ENCODE assay signal across 12 cellular contexts in the genomic region with DNA sequence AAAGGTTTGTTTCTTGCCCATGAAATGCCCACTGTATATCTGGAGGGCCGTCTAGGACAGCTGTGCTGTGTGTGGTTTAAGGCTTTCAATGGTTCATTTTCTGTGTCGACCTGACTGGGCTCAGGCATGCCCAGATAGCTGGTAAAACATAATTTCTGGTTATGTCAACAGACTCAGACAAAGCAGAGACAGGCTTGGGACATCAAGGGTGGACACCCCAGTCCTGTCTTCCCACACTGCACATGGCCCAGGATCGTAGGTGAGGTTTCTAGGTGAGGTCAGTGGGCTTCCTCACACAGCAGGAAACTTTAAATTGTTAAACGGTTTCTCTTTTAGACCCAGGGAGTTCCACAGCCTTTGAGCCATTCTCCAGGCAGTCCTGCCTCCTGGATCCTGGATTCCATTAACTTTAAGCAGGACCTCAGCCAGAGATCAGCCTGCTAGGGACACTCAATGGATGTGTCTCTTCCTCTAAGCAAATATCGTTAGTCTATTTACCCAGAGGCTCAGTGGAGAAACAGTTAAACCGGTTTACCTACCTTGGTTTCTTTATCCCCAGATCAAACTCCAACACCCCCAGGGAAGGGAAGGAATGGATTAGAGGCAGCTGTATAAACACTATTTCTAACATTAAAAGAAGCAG.
DNase-seq lines count a peak whose midpoint lies in the region; ATAC-seq, FAIRE-seq and TF ChIP-seq lines count a peak whose summit lies in the region.
"Had no signal": no experiment of that assay in that cellular context is flagged by ENCODE, and none has a peak within 500 bp of the region (broad histone marks: within the 10 kb centered on the region; RNA-seq: fewer than 3 reads in every experiment).

No MANE protein-coding gene starts in this region.

- no peak for TF ChIP-seq POLR2A in GM12892 (IDR thresholded peaks at IDR 0.05; ENCODE audit: low read depth, low read length)
- no peak for TF ChIP-seq POLR2A in heart left ventricle (IDR thresholded peaks at IDR 0.05)

- peaks cover 7% of the 10 kb centered on the region for H3K27me3 Mint-ChIP-seq in mesothelial cell of epicardium (ENCODE audit: low read depth)
- H3K27me3 Mint-ChIP-seq in activated naive CD4-positive, alpha-beta T cell treated with anti-CD3 and anti-CD28 coated beads, Interleukin-2, amount 10 ng/mL, durations not matched to agents 7 days and 5 days = peaks cover 4% of the 10 kb centered on the region

- H3K4me3 ChIP-seq in heart left ventricle = no peak overlapping the region
- H3K4me3 ChIP-seq: gastrocnemius medialis had no signal

- H3K9me3 Mint-ChIP-seq in mesothelial cell of epicardium = peaks cover 4% of the 10 kb centered on the region
- no peaks in the 10 kb centered on the region for H3K9me3 Mint-ChIP-seq in activated naive CD4-positive, alpha-beta T cell treated with anti-CD3 and anti-CD28 coated beads, Interleukin-2, amount 10 ng/mL, durations not matched to agents 7 days and 5 days
- H3K9me3 Mint-ChIP-seq: CD8-positive, alpha-beta memory T cell; stimulated activated naive CD8-positive, alpha-beta T cell treated with anti-CD3 and anti-CD28 coated beads, Interleukin-15, Interleukin-2, amounts not matched to agents 100 ng/mL and 50 ng/mL, for 24 hours had no signal

- no peaks in the 10 kb centered on the region for H3K36me3 ChIP-seq in heart left ventricle
- H3K36me3 ChIP-seq: gastrocnemius medialis had no signal

- H3K27me3 ChIP-seq in heart left ventricle = no peaks in the 10 kb centered on the region
- H3K27me3 ChIP-seq: gastrocnemius medialis had no signal

- intact Hi-C loops in heart left ventricle (cut with DNase I) = no loop called here

- H3K4me1 Mint-ChIP-seq in mesothelial cell of epicardium = peaks cover 44% of the 10 kb centered on the region
- no peaks in the 10 kb centered on the region for H3K4me1 Mint-ChIP-seq in activated naive CD4-positive, alpha-beta T cell treated with anti-CD3 and anti-CD28 coated beads, Interleukin-2, amount 10 ng/mL, durations not matched to agents 7 days and 5 days
- H3K4me1 Mint-ChIP-seq: CD8-positive, alpha-beta memory T cell had no signal

- peak overlapping the region in 3 of 12 donors; percentile 4 to 41 (median 40) for H3K27ac ChIP-seq in heart left ventricle
- H3K27ac ChIP-seq: gastrocnemius medialis had no signal

- DNase-seq in EL (peak; percentile 10), NCI-H2029 (lab: John Stamatoyannopoulos, UW) (peak; percentile 76), astrocyte of the hippocampus (ENCODE audit: low read depth, low spot score) (peak; percentile 8), mesothelial cell of epicardium (ENCODE audit: low spot score in 2 of 2, unreplicated experiment in 2 of 2) (no peak), GM12892 (ENCODE audit: insufficient read length) (no peak), heart left ventricle (no peak), anterior cingulate cortex (lab: John Stamatoyannopoulos, UW) (no peak)
- DNase-seq in activated naive CD4-positive, alpha-beta T cell treated with anti-CD3 and anti-CD28 coated beads, Interleukin-2, amount 10 ng/mL, durations not matched to agents 7 days and 5 days = no peak
- DNase-seq: CD8-positive, alpha-beta memory T cell; gastrocnemius medialis; KG1 had no signal

- H3K36me3 Mint-ChIP-seq in mesothelial cell of epicardium = no peaks in the 10 kb centered on the region
- H3K36me3 Mint-ChIP-seq in activated naive CD4-positive, alpha-beta T cell treated with anti-CD3 and anti-CD28 coated beads, Interleukin-2, amount 10 ng/mL, durations not matched to agents 7 days and 5 days = no peaks in the 10 kb centered on the region
- H3K36me3 Mint-ChIP-seq: CD8-positive, alpha-beta memory T cell had no signal

- H3K27ac Mint-ChIP-seq in mesothelial cell of epicardium = peak overlapping the region; percentile 89
- no peak overlapping the region for H3K27ac Mint-ChIP-seq in activated naive CD4-positive, alpha-beta T cell treated with anti-CD3 and anti-CD28 coated beads, Interleukin-2, amount 10 ng/mL, durations not matched to agents 7 days and 5 days
- H3K27ac Mint-ChIP-seq: CD8-positive, alpha-beta memory T cell; stimulated activated naive CD8-positive, alpha-beta T cell treated with anti-CD3 and anti-CD28 coated beads, Interleukin-15, Interleukin-2, amounts not matched to agents 100 ng/mL and 50 ng/mL, for 24 hours had no signal

- CTCF ChIA-PET in activated naive CD4-positive, alpha-beta T cell treated with anti-CD3 and anti-CD28 coated beads, Interleukin-2, amount 10 ng/mL, durations not matched to agents 7 days and 5 days (lab: Charles Lee) = interaction anchor here (1.0 kb wide), 1 partner anchor 13 kb away, joined by 3 read pairs; no protein-coding TSS in a partner anchor

- ATAC-seq in heart left ventricle = no peak
- ATAC-seq: gastrocnemius medialis had no signal

- no peak for FAIRE-seq in GM12892 (lab: Jason Lieb, UNC)

- 35 to 57% (median 43%) methylated on average over 6 of the region's 6 CpGs for WGBS in heart left ventricle, 4 donors

- no peaks in the 10 kb centered on the region for H3K9me3 ChIP-seq in heart left ventricle
- H3K9me3 ChIP-seq: gastrocnemius medialis had no signal

- peak overlapping the region; percentile 1 for H3K4me3 Mint-ChIP-seq in mesothelial cell of epicardium
- no peak overlapping the region for H3K4me3 Mint-ChIP-seq in activated naive CD4-positive, alpha-beta T cell treated with anti-CD3 and anti-CD28 coated beads, Interleukin-2, amount 10 ng/mL, durations not matched to agents 7 days and 5 days
- H3K4me3 Mint-ChIP-seq: CD8-positive, alpha-beta memory T cell; stimulated activated naive CD8-positive, alpha-beta T cell treated with anti-CD3 and anti-CD28 coated beads, Interleukin-15, Interleukin-2, amounts not matched to agents 100 ng/mL and 50 ng/mL, for 24 hours had no signal

- TF ChIP-seq CTCF in mesothelial cell of epicardium (IDR thresholded peaks at IDR 0.05; ENCODE audit: unreplicated experiment) (no peak), heart left ventricle (IDR thresholded peaks at IDR 0.05) (no peak)

- peaks cover 0 to 32% (median 4%) of the 10 kb centered on the region in 12 donors for H3K4me1 ChIP-seq in heart left ventricle
- H3K4me1 ChIP-seq: gastrocnemius medialis had no signal

Comparison
In these comparisons a context has a peak if more than half of its experiments do, and no peak if none do; other contexts are left out.
1. DNase-seq: peak in EL (single experiment), NCI-H2029 (single experiment) and astrocyte of the hippocampus (single experiment); none in mesothelial cell of epicardium (0 of 2), activated naive CD4-positive, alpha-beta T cell treated with anti-CD3 and anti-CD28 coated beads, Interleukin-2, amount 10 ng/mL, durations not matched to agents 7 days and 5 days (single experiment), GM12892 (single experiment), heart left ventricle (0 of 5) and anterior cingulate cortex (0 of 58).